8 cellular contexts compared by ENCODE assay signal in genomic region chr1:183635112-183635605, GRCh38. TPM values are rescaled to one million over a fixed set of nuclear protein-coding genes. Genes with fewer than 3 reads are reported as not detected.
DNase-seq lines count a peak whose midpoint lies in the region; ATAC-seq and TF ChIP-seq lines count a peak whose summit lies in the region.

No MANE protein-coding gene starts in this region.

- H3K9me3 Mint-ChIP-seq in activated naive CD4-positive, alpha-beta T cell treated with anti-CD3 and anti-CD28 coated beads, Interleukin-2, amount 10 ng/mL, durations not matched to agents 7 days and 5 days: no peaks in the 10 kb centered on the region

- H3K4me1 Mint-ChIP-seq in activated naive CD4-positive, alpha-beta T cell treated with anti-CD3 and anti-CD28 coated beads, Interleukin-2, amount 10 ng/mL, durations not matched to agents 7 days and 5 days: peaks cover 36% of the 10 kb centered on the region

- H3K4me1 ChIP-seq in ovary (ENCODE audit: insufficient read depth): peaks cover 6% of the 10 kb centered on the region

- TF ChIP-seq POLR2A in ovary (IDR thresholded peaks at IDR 0.05): no peak

- intact Hi-C loops in head of caudate nucleus (cut with DNase I) (loop anchor here (10.0 kb wide), 1 partner anchor 170 kb away; the partner anchor contains the start of gene RGL1), ovary (cut with DNase I) (loop anchor here in 1 of 4 donors (5.0 kb wide), 1 partner anchor 613 kb away; the partner anchor contains the start of gene LAMC1)

- DNase-seq in CD1c-positive myeloid dendritic cell (ENCODE audit: extremely low spot score) (peak; percentile 50), NCI-H1105 (lab: John Stamatoyannopoulos, UW) (peak; percentile 5), head of caudate nucleus (peak in 41 of 42 donors; percentile 18 to 74 (median 54)), ovary (peak; percentile 33 to 75 (median 55)), NOMO-1 (lab: John Stamatoyannopoulos, UW; ENCODE audit: unreplicated experiment in 2 of 2) (no peak), NCI-H2029 treated with DMSO at 0.1 percent for 48 hours (lab: John Stamatoyannopoulos, UW) (no peak)
- DNase-seq in activated naive CD4-positive, alpha-beta T cell treated with anti-CD3 and anti-CD28 coated beads, Interleukin-2, amount 10 ng/mL, durations not matched to agents 7 days and 5 days: peak; percentile 44

- peak overlapping the region; percentile 70 to 72 for H3K27ac ChIP-seq in ovary

- 0% methylated on average over 28 to 42 of the region's 42 CpGs for WGBS in ovary, 3 donors

- no peak for TF ChIP-seq CTCF in ovary (IDR thresholded peaks at IDR 0.05)

- no peaks in the 10 kb centered on the region for H3K9me3 ChIP-seq in ovary

- CTCF ChIA-PET in activated naive CD4-positive, alpha-beta T cell treated with anti-CD3 and anti-CD28 coated beads, Interleukin-2, amount 10 ng/mL, durations not matched to agents 7 days and 5 days (lab: Charles Lee): interaction anchor here (0.7 to 5.8 kb wide), 7 partner anchors 12 to 416 kb away, joined by 3 to 46 read pairs (median 5); partner anchors contain the start of genes APOBEC4 and TSEN15

- peak overlapping the region; percentile 93 for H3K4me3 ChIP-seq in ovary

- peaks cover 27% of the 10 kb centered on the region for H3K27me3 Mint-ChIP-seq in activated naive CD4-positive, alpha-beta T cell treated with anti-CD3 and anti-CD28 coated beads, Interleukin-2, amount 10 ng/mL, durations not matched to agents 7 days and 5 days

- H3K27ac Mint-ChIP-seq in activated naive CD4-positive, alpha-beta T cell treated with anti-CD3 and anti-CD28 coated beads, Interleukin-2, amount 10 ng/mL, durations not matched to agents 7 days and 5 days: peak overlapping the region; percentile 98

- no peaks in the 10 kb centered on the region for H3K27me3 ChIP-seq in ovary

- no peak for TF ChIP-seq EP300 in ovary (IDR thresholded peaks at IDR 0.05)

- peak; percentile 13 for ATAC-seq in GM21717 (IDR thresholded peaks at IDR 0.05; ENCODE audit: unreplicated experiment)

- no peaks in the 10 kb centered on the region for H3K36me3 ChIP-seq in ovary

- peak overlapping the region; percentile 97 for H3K4me3 Mint-ChIP-seq in activated naive CD4-positive, alpha-beta T cell treated with anti-CD3 and anti-CD28 coated beads, Interleukin-2, amount 10 ng/mL, durations not matched to agents 7 days and 5 days

- peaks cover 31% of the 10 kb centered on the region for H3K36me3 Mint-ChIP-seq in activated naive CD4-positive, alpha-beta T cell treated with anti-CD3 and anti-CD28 coated beads, Interleukin-2, amount 10 ng/mL, durations not matched to agents 7 days and 5 days

RNA-seq across cellular contexts. Expression of gene ARPC5, which starts 0.4 kb away (rescaled TPM):
- 10 to 100 TPM; 41.8 to 84.6 (median 61.4) TPM for total RNA-seq in ovary
- polyA plus RNA-seq in ovary: 100 to 1,000 TPM in 1 of 2 donors, 10 to 100 TPM in 1; 64.1 to 104 TPM

RNA-seq across cellular contexts. Expression of gene APOBEC4, which starts 18.0 kb away (rescaled TPM):
- total RNA-seq in ovary: 1 to 10 TPM in 1 of 7 donors, under 1 TPM in 3, not detected in 3; 0.12 to 2.0 (median 0.46) TPM
- not detected for polyA plus RNA-seq in ovary

RNA-seq across cellular contexts. Expression of gene NCF2, which starts 44.9 kb away (rescaled TPM):
- 10 to 100 TPM in 1 of 7 donors, 1 to 10 TPM in 6; 1.9 to 11.7 (median 3.2) TPM for total RNA-seq in ovary
- polyA plus RNA-seq in ovary: 10 to 100 TPM in 1 of 2 donors, 1 to 10 TPM in 1; 2.5 to 15.9 TPM

Comparison
In these comparisons a context has a peak if more than half of its experiments do, and no peak if none do; other contexts are left out.
1. DNase-seq: peak in CD1c-positive myeloid dendritic cell (single experiment), NCI-H1105 (single experiment), activated naive CD4-positive, alpha-beta T cell treated with anti-CD3 and anti-CD28 coated beads, Interleukin-2, amount 10 ng/mL, durations not matched to agents 7 days and 5 days (single experiment), head of caudate nucleus (41 of 42) and ovary (5 of 5); none in NOMO-1 (0 of 2) and NCI-H2029 treated with DMSO at 0.1 percent for 48 hours (single experiment).